ENCODE assay signal across 20 cellular contexts in the genomic region with DNA sequence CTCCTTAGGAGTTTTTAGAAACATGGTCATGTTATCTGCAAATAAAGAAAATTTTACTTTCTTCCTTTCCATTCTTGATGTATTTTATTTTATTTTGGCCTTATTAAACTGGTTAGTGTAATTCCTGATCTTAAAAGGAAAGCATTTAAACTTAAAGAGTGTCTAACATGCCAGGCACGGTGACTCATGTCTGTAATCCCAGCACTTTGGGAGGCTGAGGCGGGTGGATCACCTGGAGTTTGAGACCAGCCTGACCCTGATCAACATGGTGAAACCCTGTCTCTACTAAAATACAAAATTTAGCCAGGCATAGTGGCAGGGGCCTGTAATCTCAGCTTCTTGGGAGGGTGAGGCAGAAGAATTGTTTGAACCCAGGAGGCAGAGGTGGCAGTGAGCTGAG.
DNase-seq lines count a peak whose midpoint lies in the region; ATAC-seq and TF ChIP-seq lines count a peak whose summit lies in the region.
"Had no signal": no experiment of that assay in that cellular context is flagged by ENCODE, and none has a peak within 500 bp of the region (broad histone marks: within the 10 kb centered on the region; RNA-seq: fewer than 3 reads in every experiment).

No MANE protein-coding gene starts in this region.

- H3K9me3 Mint-ChIP-seq in Calu3 (ENCODE audit: low read depth, unreplicated experiment) = peaks cover 4% of the 10 kb centered on the region
- H3K9me3 Mint-ChIP-seq in osteocyte (ENCODE audit: unreplicated experiment) = no peaks in the 10 kb centered on the region
- H3K9me3 Mint-ChIP-seq: CD8-positive, alpha-beta memory T cell; H9 had no signal

- H3K27me3 ChIP-seq in MG63 = no peaks in the 10 kb centered on the region
- H3K27me3 ChIP-seq: BLaER1 had no signal

- no peak for TF ChIP-seq CTCF in Calu3 (IDR thresholded peaks at IDR 0.05; ENCODE audit: unreplicated experiment)
- no peak for TF ChIP-seq CTCF in osteocyte (IDR thresholded peaks at IDR 0.05)
- no peak for TF ChIP-seq CTCF in OCI-LY7 (conservative IDR thresholded peaks at IDR 0.05; ENCODE audit: low read length)

- no peak for ATAC-seq in GM21529 (IDR thresholded peaks at IDR 0.05; ENCODE audit: unreplicated experiment)
- ATAC-seq: Right ventricle myocardium inferior had no signal

- no peaks in the 10 kb centered on the region for H3K9me2 ChIP-seq in OCI-LY7 (ENCODE audit: insufficient read depth, low read length)

- no peaks in the 10 kb centered on the region for H3K4me1 ChIP-seq in OCI-LY7 (ENCODE audit: insufficient read depth, low read length, poor library complexity, severe bottlenecking)
- H3K4me1 ChIP-seq: BLaER1 had no signal

- H3K4me3 Mint-ChIP-seq in Calu3 (ENCODE audit: low read depth, unreplicated experiment) (no peak overlapping the region), osteocyte (ENCODE audit: unreplicated experiment) (no peak overlapping the region)
- H3K4me3 Mint-ChIP-seq: CD8-positive, alpha-beta memory T cell; H9 had no signal

- no peak overlapping the region for H2AFZ ChIP-seq in OCI-LY7 (ENCODE audit: low read length)
- H2AFZ ChIP-seq: PC-9 had no signal

- BruUV-seq in Calu3 (replicated peaks; lab: Mats Ljungman, UMichigan) = no TSS peak
- BruUV-seq in OCI-LY7 (replicated peaks; lab: Mats Ljungman, UMichigan) = no TSS peak

- intact Hi-C loops in Calu3 (cut with micrococcal nuclease; ENCODE audit: unreplicated experiment) = no loop called here
- intact Hi-C loops in OCI-LY7 (cut with micrococcal nuclease; ENCODE audit: unreplicated experiment) = no loop called here

- POLR2A ChIA-PET in OCI-LY7 (lab: Charles Lee) = interaction anchor here (0.6 kb wide), 1 partner anchor 400 kb away, joined by 3 read pairs; no protein-coding TSS in a partner anchor

- no peaks in the 10 kb centered on the region for H4K20me1 ChIP-seq in OCI-LY7 (ENCODE audit: insufficient read depth, low read length)
- H4K20me1 ChIP-seq: BLaER1 had no signal

- H3K27me3 Mint-ChIP-seq in Calu3 (ENCODE audit: unreplicated experiment) = no peaks in the 10 kb centered on the region
- no peaks in the 10 kb centered on the region for H3K27me3 Mint-ChIP-seq in osteocyte (ENCODE audit: unreplicated experiment)
- H3K27me3 Mint-ChIP-seq: CD8-positive, alpha-beta memory T cell had no signal

- peaks cover 27% of the 10 kb centered on the region for H3K4me1 Mint-ChIP-seq in Calu3 (ENCODE audit: low read depth, unreplicated experiment)
- H3K4me1 Mint-ChIP-seq in osteocyte (ENCODE audit: unreplicated experiment) = peaks cover 6% of the 10 kb centered on the region

- CTCF ChIA-PET in Calu3 (lab: Charles Lee) = interaction anchor here (0.6 kb wide), 1 partner anchor 259 kb away, joined by 5 read pairs; no protein-coding TSS in a partner anchor
- CTCF ChIA-PET in OCI-LY7 (lab: Charles Lee; ENCODE audit: unreplicated experiment) = no interaction called here

- DNase-seq in Calu3 (no peak), MG63 (peak; percentile 54), epithelial cell of prostate (ENCODE audit: low read depth, low spot score) (no peak), osteocyte (ENCODE audit: extremely low spot score, unreplicated experiment) (peak; percentile 34), RPMI8226 (no peak), NCI-H2196 treated with DMSO at 0.1 percent for 48 hours (lab: John Stamatoyannopoulos, UW; ENCODE audit: unreplicated experiment) (no peak), OCI-LY7 (ENCODE audit: low spot score) (no peak)
- DNase-seq: CD8-positive, alpha-beta memory T cell; DMS 273 treated with DMSO at 0.1 percent for 48 hours; H9; NCI-H1092; NCI-H146; NCI-H2081; NCI-H510A; NCI-H774; PC-9 had no signal

- H3K36me3 Mint-ChIP-seq in Calu3 (ENCODE audit: insufficient read depth, unreplicated experiment) (no peaks in the 10 kb centered on the region), osteocyte (ENCODE audit: unreplicated experiment) (no peaks in the 10 kb centered on the region)
- H3K36me3 Mint-ChIP-seq: CD8-positive, alpha-beta memory T cell had no signal

- H3K9me3 ChIP-seq in MG63 (no peaks in the 10 kb centered on the region), OCI-LY7 (ENCODE audit: low read length) (no peaks in the 10 kb centered on the region)
- H3K9me3 ChIP-seq: BLaER1 had no signal

- H3K4me3 ChIP-seq in MG63 (no peak overlapping the region), OCI-LY7 (ENCODE audit: low read depth, low read length, poor library complexity, severe bottlenecking) (no peak overlapping the region)
- H3K4me3 ChIP-seq: BLaER1, PC-9, SK-N-MC had no signal

- peak overlapping the region; percentile 27 for H3K27ac ChIP-seq in epithelial cell of prostate
- no peak overlapping the region for H3K27ac ChIP-seq in OCI-LY7 (ENCODE audit: low read depth, low read length, poor library complexity, severe bottlenecking)
- H3K27ac ChIP-seq: BLaER1, PC-9, SK-N-MC had no signal

- no peaks in the 10 kb centered on the region for H3K79me2 ChIP-seq in OCI-LY7 (ENCODE audit: insufficient read depth, low read depth, low read length)

- H3K36me3 ChIP-seq in MG63 (no peaks in the 10 kb centered on the region), OCI-LY7 (ENCODE audit: insufficient read depth, low read length) (no peaks in the 10 kb centered on the region)
- H3K36me3 ChIP-seq: BLaER1 had no signal

- no peak overlapping the region for H3K4me2 ChIP-seq in OCI-LY7 (ENCODE audit: low read length)
- H3K4me2 ChIP-seq: BLaER1, PC-9 had no signal

- H3K27ac Mint-ChIP-seq in Calu3 (ENCODE audit: unreplicated experiment) = peak overlapping the region; percentile 42
- no peak overlapping the region for H3K27ac Mint-ChIP-seq in osteocyte (ENCODE audit: unreplicated experiment)
- H3K27ac Mint-ChIP-seq: H9 had no signal

Comparison
In these comparisons a context has a peak if more than half of its experiments do, and no peak if none do; other contexts are left out.
1. DNase-seq: peak in MG63 (single experiment) and osteocyte (single experiment); none in Calu3 (single experiment), epithelial cell of prostate (single experiment), RPMI8226 (single experiment), NCI-H2196 treated with DMSO at 0.1 percent for 48 hours (single experiment) and OCI-LY7 (single experiment).